Comparison of ENCODE assay signal across 8 cellular contexts in genomic region chr7:105811189-105811847, GRCh38.
"Had no signal": no experiment of that assay in that cellular context is flagged by ENCODE, and none has a peak within 500 bp of the region (broad histone marks: within the 10 kb centered on the region; RNA-seq: fewer than 3 reads in every experiment).

No MANE protein-coding gene starts in this region.

- H3K27me3 ChIP-seq: adrenal gland, esophagus squamous epithelium, SJSA1, stomach had no signal

- DNase-seq: activated CD4-positive, alpha-beta T cell treated with anti-CD3 and anti-CD28 coated beads, Interleukin-2, amount 10 ng/mL, durations not matched to agents 7 days and 5 days; activated T-cell treated with anti-CD3 and anti-CD28 coated beads for 4 hours; adrenal gland; esophagus squamous epithelium; naive thymus-derived CD4-positive, alpha-beta T cell; stomach had no signal

- H3K27ac ChIP-seq: adrenal gland, esophagus squamous epithelium, SJSA1, stomach had no signal

- H3K4me3 ChIP-seq: adrenal gland, esophagus squamous epithelium, SJSA1, smooth muscle cell, stomach had no signal

- H3K36me3 ChIP-seq: adrenal gland, esophagus squamous epithelium, SJSA1, stomach had no signal

- H3K4me3 Mint-ChIP-seq: activated CD4-positive, alpha-beta T cell treated with anti-CD3 and anti-CD28 coated beads, Interleukin-2, amount 10 ng/mL, durations not matched to agents 7 days and 5 days had no signal

- H3K9me3 ChIP-seq: adrenal gland, esophagus squamous epithelium, SJSA1, stomach had no signal

- ATAC-seq: naive thymus-derived CD4-positive, alpha-beta T cell had no signal
